2 cellular contexts compared by ENCODE assay signal in the genomic region with DNA sequence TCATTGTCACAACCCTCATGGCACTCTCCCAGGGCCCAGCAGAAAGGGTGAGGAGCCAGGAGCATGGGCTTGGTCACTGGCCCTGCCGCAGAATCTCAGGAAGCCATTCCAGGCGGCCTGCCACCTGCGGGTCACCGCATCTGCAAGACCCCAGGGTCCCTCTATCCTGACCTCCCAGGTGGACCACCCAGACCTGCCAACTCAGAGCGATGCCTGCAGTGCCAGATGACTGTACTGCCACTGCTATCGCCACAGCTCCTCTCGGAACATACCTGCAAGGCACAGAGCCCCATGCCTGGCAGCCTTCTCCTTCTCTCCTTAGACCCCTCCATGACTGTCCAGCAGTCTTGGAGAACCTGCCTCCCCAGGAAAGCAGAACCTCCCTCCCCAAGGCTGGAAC.
TF ChIP-seq lines count a peak whose summit lies in the region.

No MANE protein-coding gene starts in this region.

TF ChIP-seq in HCT116, 20 proteins besides CTCF, POLR2A, EP300 and RAD21:
- TF ChIP-seq, protein P1, sequence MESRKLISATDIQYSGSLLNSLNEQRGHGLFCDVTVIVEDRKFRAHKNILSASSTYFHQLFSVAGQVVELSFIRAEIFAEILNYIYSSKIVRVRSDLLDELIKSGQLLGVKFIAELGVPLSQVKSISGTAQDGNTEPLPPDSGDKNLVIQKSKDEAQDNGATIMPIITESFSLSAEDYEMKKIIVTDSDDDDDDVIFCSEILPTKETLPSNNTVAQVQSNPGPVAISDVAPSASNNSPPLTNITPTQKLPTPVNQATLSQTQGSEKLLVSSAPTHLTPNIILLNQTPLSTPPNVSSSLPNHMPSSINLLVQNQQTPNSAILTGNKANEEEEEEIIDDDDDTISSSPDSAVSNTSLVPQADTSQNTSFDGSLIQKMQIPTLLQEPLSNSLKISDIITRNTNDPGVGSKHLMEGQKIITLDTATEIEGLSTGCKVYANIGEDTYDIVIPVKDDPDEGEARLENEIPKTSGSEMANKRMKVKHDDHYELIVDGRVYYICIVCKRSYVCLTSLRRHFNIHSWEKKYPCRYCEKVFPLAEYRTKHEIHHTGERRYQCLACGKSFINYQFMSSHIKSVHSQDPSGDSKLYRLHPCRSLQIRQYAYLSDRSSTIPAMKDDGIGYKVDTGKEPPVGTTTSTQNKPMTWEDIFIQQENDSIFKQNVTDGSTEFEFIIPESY (IDR thresholded peaks at IDR 0.05; ENCODE audit: extremely low read depth, insufficient replicate concordance, low read length) = no peak
- TF ChIP-seq EZH2phosphoT487 (IDR thresholded peaks at IDR 0.05; ENCODE audit: borderline replicate concordance) (no peak), SIN3A (IDR thresholded peaks at IDR 0.05; ENCODE audit: low read depth) (no peak), ELF1 (IDR thresholded peaks at IDR 0.05; ENCODE audit: borderline replicate concordance, low read depth) (no peak), TCF7L2 (IDR thresholded peaks at IDR 0.05; ENCODE audit: borderline replicate concordance, extremely low read depth, insufficient read depth, insufficient read length) (no peak), POLR2AphosphoS5 (IDR thresholded peaks at IDR 0.05; ENCODE audit: low read depth, low read length) (no peak), FOSL1 (IDR thresholded peaks at IDR 0.05; ENCODE audit: low read depth) (no peak), YY1 (IDR thresholded peaks at IDR 0.05; ENCODE audit: extremely low read depth, insufficient replicate concordance, low read depth, low read length) (no peak), EZH2 (IDR thresholded peaks at IDR 0.05) (no peak), SRF (IDR thresholded peaks at IDR 0.05; ENCODE audit: low read depth) (no peak)
- TF ChIP-seq, protein P2, sequence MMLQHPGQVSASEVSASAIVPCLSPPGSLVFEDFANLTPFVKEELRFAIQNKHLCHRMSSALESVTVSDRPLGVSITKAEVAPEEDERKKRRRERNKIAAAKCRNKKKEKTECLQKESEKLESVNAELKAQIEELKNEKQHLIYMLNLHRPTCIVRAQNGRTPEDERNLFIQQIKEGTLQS (IDR thresholded peaks at IDR 0.05) = no peak
- TF ChIP-seq, protein P3, sequence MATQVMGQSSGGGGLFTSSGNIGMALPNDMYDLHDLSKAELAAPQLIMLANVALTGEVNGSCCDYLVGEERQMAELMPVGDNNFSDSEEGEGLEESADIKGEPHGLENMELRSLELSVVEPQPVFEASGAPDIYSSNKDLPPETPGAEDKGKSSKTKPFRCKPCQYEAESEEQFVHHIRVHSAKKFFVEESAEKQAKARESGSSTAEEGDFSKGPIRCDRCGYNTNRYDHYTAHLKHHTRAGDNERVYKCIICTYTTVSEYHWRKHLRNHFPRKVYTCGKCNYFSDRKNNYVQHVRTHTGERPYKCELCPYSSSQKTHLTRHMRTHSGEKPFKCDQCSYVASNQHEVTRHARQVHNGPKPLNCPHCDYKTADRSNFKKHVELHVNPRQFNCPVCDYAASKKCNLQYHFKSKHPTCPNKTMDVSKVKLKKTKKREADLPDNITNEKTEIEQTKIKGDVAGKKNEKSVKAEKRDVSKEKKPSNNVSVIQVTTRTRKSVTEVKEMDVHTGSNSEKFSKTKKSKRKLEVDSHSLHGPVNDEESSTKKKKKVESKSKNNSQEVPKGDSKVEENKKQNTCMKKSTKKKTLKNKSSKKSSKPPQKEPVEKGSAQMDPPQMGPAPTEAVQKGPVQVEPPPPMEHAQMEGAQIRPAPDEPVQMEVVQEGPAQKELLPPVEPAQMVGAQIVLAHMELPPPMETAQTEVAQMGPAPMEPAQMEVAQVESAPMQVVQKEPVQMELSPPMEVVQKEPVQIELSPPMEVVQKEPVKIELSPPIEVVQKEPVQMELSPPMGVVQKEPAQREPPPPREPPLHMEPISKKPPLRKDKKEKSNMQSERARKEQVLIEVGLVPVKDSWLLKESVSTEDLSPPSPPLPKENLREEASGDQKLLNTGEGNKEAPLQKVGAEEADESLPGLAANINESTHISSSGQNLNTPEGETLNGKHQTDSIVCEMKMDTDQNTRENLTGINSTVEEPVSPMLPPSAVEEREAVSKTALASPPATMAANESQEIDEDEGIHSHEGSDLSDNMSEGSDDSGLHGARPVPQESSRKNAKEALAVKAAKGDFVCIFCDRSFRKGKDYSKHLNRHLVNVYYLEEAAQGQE (IDR thresholded peaks at IDR 0.05; ENCODE audit: low read depth) = no peak

TF ChIP-seq in H1, 55 proteins besides CTCF, POLR2A, EP300 and RAD21:
- TF ChIP-seq, protein P2 (IDR thresholded peaks at IDR 0.05; ENCODE audit: insufficient read depth, low read depth, low read length) = no peak
- TF ChIP-seq PHF8 (conservative IDR thresholded peaks at IDR 0.05; ENCODE audit: low read depth, low read length) (no peak), POLR2AphosphoS5 (IDR thresholded peaks at IDR 0.05; ENCODE audit: low read depth, low read length) (no peak), RXRA (IDR thresholded peaks at IDR 0.05; ENCODE audit: insufficient read depth, low read depth, low read length) (no peak), SP1 (IDR thresholded peaks at IDR 0.05; ENCODE audit: low read depth, low read length) (no peak)
